Comparison of ENCODE assay signal across 23 cellular contexts in genomic region chr15:53196235-53196634, GRCh38.
"Had no signal": no experiment of that assay in that cellular context is flagged by ENCODE, and none has a peak within 500 bp of the region (broad histone marks: within the 10 kb centered on the region; RNA-seq: fewer than 3 reads in every experiment).

No MANE protein-coding gene starts in this region.

- DNase-seq: colonic mucosa; effector memory CD4-positive, alpha-beta T cell; mucosa of descending colon; naive B cell; occipital lobe; ovary; stimulated activated CD4-positive, alpha-beta T cell treated with anti-CD3 and anti-CD28 coated beads, Interleukin-12 subunit alpha, Interleukin-12 subunit beta, amount 100 ng/mL, for 4 hours; stimulated activated CD4-positive, alpha-beta T cell treated with anti-CD3 and anti-CD28 coated beads, Interleukin-1b, Interleukin-23, amount 100 ng/mL, for 48 hours; stimulated activated CD4-positive, alpha-beta T cell treated with anti-CD3 and anti-CD28 coated beads, Interleukin-4, amount 100 ng/mL, for 1 hour; stimulated activated CD8-positive, alpha-beta memory T cell treated with anti-CD3 and anti-CD28 coated beads, Interleukin-4, amount 100 ng/mL, for 48 hours; stimulated activated naive CD4-positive, alpha-beta T cell; stimulated activated naive CD8-positive, alpha-beta T cell treated with anti-CD3 and anti-CD28 coated beads, Interleukin-15, amount 100 ng/mL, for 72 hours; trophoblast cell had no signal

- H3K4me3 Mint-ChIP-seq: dendritic cell treated with granulocyte-macrophage colony-stimulating factor and Interleukin-4, amounts not matched to agents 40 ng/mL and 50 ng/mL, for 4 days; memory B cell; mesothelial cell of epicardium; naive B cell; natural killer cell treated with Interleukin-12 subunit alpha and Interleukin-12 subunit beta and Interleukin-15 and Interleukin-18, amount 100 ng/mL, for 72 hours; stimulated activated naive CD8-positive, alpha-beta T cell treated with anti-CD3 and anti-CD28 coated beads, Interleukin-15, amount 100 ng/mL, for 72 hours had no signal

- H3K36me3 ChIP-seq: colonic mucosa, ovary, right atrium auricular region, suprapubic skin, vagina had no signal

- H3K27me3 ChIP-seq: colonic mucosa, ovary, right atrium auricular region, vagina had no signal

- H3K4me1 ChIP-seq: colonic mucosa, right atrium auricular region, suprapubic skin, vagina had no signal

- H3K36me3 Mint-ChIP-seq: mesothelial cell of epicardium; natural killer cell treated with Interleukin-12 subunit alpha and Interleukin-12 subunit beta and Interleukin-15 and Interleukin-18, amount 100 ng/mL, for 72 hours had no signal

- H3K27me3 Mint-ChIP-seq: natural killer cell treated with Interleukin-12 subunit alpha and Interleukin-12 subunit beta and Interleukin-15 and Interleukin-18, amount 100 ng/mL, for 72 hours had no signal

- H3K27ac Mint-ChIP-seq: dendritic cell treated with granulocyte-macrophage colony-stimulating factor and Interleukin-4, amounts not matched to agents 40 ng/mL and 50 ng/mL, for 4 days; memory B cell; mesothelial cell of epicardium; naive B cell; natural killer cell treated with Interleukin-12 subunit alpha and Interleukin-12 subunit beta and Interleukin-15 and Interleukin-18, amount 100 ng/mL, for 72 hours; stimulated activated naive CD8-positive, alpha-beta T cell treated with anti-CD3 and anti-CD28 coated beads, Interleukin-15, amount 100 ng/mL, for 72 hours had no signal

- ATAC-seq: mucosa of descending colon; natural killer cell treated with Interleukin-12 subunit alpha and Interleukin-12 subunit beta and Interleukin-15 and Interleukin-18, amount 100 ng/mL, for 72 hours; sciatic nerve; stimulated activated naive CD8-positive, alpha-beta T cell treated with anti-CD3 and anti-CD28 coated beads, Interleukin-15, amount 100 ng/mL, for 72 hours had no signal

- H3K4me3 ChIP-seq: colonic mucosa, lung, mucosa of descending colon, ovary, right atrium auricular region, smooth muscle cell, suprapubic skin, vagina had no signal

- H3K4me1 Mint-ChIP-seq: memory B cell had no signal

- H3K9me3 Mint-ChIP-seq: dendritic cell treated with granulocyte-macrophage colony-stimulating factor and Interleukin-4, amounts not matched to agents 40 ng/mL and 50 ng/mL, for 4 days; natural killer cell treated with Interleukin-12 subunit alpha and Interleukin-12 subunit beta and Interleukin-15 and Interleukin-18, amount 100 ng/mL, for 72 hours had no signal

- H3K9me3 ChIP-seq: colonic mucosa, mucosa of descending colon, ovary, right atrium auricular region, suprapubic skin, vagina had no signal

- H3K27ac ChIP-seq: colonic mucosa, ovary, right atrium auricular region, suprapubic skin, vagina had no signal
